ENCODE assay signal across 8 cellular contexts in the genomic region with DNA sequence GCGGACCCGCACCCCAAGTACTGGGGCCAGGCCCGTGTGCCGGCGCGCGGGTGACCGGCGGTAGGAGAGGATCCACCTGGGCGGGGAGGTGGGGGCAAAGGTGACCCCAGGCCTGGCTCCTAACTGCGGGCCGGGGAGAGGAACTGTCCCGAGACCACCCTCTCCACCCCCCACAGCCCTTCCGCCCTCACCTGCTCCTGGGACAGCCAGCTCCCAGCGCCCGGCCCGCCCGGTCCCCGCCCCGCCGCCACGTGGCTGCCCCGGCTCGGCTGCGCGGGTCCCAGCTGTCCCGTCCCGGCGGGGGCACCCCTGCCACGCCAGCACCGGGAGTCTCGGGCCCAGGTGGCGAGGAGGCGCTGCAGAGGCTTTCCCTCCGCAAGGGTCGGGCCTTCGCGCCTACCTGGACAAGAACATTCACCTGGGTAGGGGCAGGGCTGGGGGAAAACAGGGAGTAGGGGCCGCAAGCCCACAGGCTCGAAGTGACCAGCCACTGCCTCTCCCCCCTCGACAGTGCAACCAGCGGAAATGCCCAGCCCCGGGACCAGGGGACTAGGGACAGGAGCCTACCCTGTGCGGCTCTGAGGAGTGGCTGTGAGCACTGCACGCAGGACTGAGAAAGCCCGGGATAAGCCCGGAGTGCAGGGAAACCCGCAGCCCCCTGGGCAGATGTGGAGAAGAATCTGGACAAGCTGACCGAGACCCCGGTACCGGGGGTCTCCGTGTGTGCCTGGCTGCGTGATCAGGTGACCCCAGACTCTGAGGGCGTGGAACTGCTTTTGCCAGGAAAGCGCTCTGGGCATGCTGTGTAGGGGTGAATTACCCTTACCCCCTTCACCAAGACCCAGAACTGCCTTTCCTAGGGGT. TPM values are rescaled to one million over a fixed set of nuclear protein-coding genes. Genes with fewer than 3 reads are reported as not detected.
A peak's percentile ranks its signal among the peaks of the same experiment; 100 is the strongest.
DNase-seq lines count a peak whose midpoint lies in the region; ATAC-seq and TF ChIP-seq lines count a peak whose summit lies in the region.

A gene with protein sequence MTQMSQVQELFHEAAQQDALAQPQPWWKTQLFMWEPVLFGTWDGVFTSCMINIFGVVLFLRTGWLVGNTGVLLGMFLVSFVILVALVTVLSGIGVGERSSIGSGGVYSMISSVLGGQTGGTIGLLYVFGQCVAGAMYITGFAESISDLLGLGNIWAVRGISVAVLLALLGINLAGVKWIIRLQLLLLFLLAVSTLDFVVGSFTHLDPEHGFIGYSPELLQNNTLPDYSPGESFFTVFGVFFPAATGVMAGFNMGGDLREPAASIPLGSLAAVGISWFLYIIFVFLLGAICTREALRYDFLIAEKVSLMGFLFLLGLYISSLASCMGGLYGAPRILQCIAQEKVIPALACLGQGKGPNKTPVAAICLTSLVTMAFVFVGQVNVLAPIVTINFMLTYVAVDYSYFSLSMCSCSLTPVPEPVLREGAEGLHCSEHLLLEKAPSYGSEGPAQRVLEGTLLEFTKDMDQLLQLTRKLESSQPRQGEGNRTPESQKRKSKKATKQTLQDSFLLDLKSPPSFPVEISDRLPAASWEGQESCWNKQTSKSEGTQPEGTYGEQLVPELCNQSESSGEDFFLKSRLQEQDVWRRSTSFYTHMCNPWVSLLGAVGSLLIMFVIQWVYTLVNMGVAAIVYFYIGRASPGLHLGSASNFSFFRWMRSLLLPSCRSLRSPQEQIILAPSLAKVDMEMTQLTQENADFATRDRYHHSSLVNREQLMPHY (minus strand): TSS at position 240 of the 864 bp plus-strand sequence. CDS start 1,399 bp downstream, outside the sequence.

- POLR2A ChIA-PET in MCF 10A (lab: Yijun Ruan, JAX) = interaction anchor here (1.0 kb wide), 1 partner anchor 162 kb away, joined by 3 read pairs; the partner anchor contains the start of gene ZNF148

- TF ChIP-seq CTCF in MCF 10A (IDR thresholded peaks at IDR 0.05; ENCODE audit: unreplicated experiment) (no peak), right lobe of liver (IDR thresholded peaks at IDR 0.05) (no peak), tibial artery (IDR thresholded peaks at IDR 0.05) (no peak)

- H3K27me3 Mint-ChIP-seq in activated naive CD4-positive, alpha-beta T cell treated with anti-CD3 and anti-CD28 coated beads for 36 hours (ENCODE audit: low read depth) = peaks cover 41% of the 10 kb centered on the region
- H3K27me3 Mint-ChIP-seq in activated naive CD4-positive, alpha-beta T cell treated with anti-CD3 and anti-CD28 coated beads, Interleukin-2, amount 10 ng/mL, durations not matched to agents 7 days and 5 days = peaks cover 77% of the 10 kb centered on the region
- H3K27me3 Mint-ChIP-seq in MCF 10A (ENCODE audit: insufficient read depth, unreplicated experiment) = no peaks in the 10 kb centered on the region

- H3K27me3 ChIP-seq in right lobe of liver (no peaks in the 10 kb centered on the region), tibial artery (peaks cover 6 to 43% of the 10 kb centered on the region in 2 donors)

- H3K9me3 Mint-ChIP-seq in activated naive CD4-positive, alpha-beta T cell treated with anti-CD3 and anti-CD28 coated beads for 36 hours = no peaks in the 10 kb centered on the region
- no peaks in the 10 kb centered on the region for H3K9me3 Mint-ChIP-seq in activated naive CD4-positive, alpha-beta T cell treated with anti-CD3 and anti-CD28 coated beads, Interleukin-2, amount 10 ng/mL, durations not matched to agents 7 days and 5 days
- H3K9me3 Mint-ChIP-seq in MCF 10A (ENCODE audit: unreplicated experiment) = no peaks in the 10 kb centered on the region

- H3K9me3 ChIP-seq in right lobe of liver (no peaks in the 10 kb centered on the region), tibial artery (no peaks in the 10 kb centered on the region)

- intact Hi-C loops in activated naive CD4-positive, alpha-beta T cell treated with anti-CD3 and anti-CD28 coated beads for 36 hours (cut with micrococcal nuclease) = loop anchor here (5.0 kb wide), 1 partner anchor 225 kb away; no protein-coding TSS in a partner anchor
- intact Hi-C loops in MCF 10A (cut with micrococcal nuclease) = no loop called here
- intact Hi-C loops in right lobe of liver (cut with DNase I) = no loop called here
- intact Hi-C loops in tibial artery (cut with DNase I; ENCODE audit: low total_unique reads) = no loop called here

- H3K4me3 Mint-ChIP-seq in activated naive CD4-positive, alpha-beta T cell treated with anti-CD3 and anti-CD28 coated beads for 36 hours = peak within 1 kb of the TSS; percentile 38
- H3K4me3 Mint-ChIP-seq in activated naive CD4-positive, alpha-beta T cell treated with anti-CD3 and anti-CD28 coated beads, Interleukin-2, amount 10 ng/mL, durations not matched to agents 7 days and 5 days = no peak within 1 kb of the TSS
- peak within 1 kb of the TSS; percentile 76 for H3K4me3 Mint-ChIP-seq in MCF 10A (ENCODE audit: unreplicated experiment)

- H3K36me3 ChIP-seq in right lobe of liver (no peaks in the 10 kb centered on the region), tibial artery (no peaks in the 10 kb centered on the region)

- WGBS in right lobe of liver (ENCODE audit: insufficient coverage, low coverage, low lambda C conversion rate, missing lambda C conversion rate) = 9% methylated on average over 8 of the region's 55 CpGs

- CTCF ChIA-PET in activated naive CD4-positive, alpha-beta T cell treated with anti-CD3 and anti-CD28 coated beads for 36 hours (lab: Charles Lee) = no interaction called here
- CTCF ChIA-PET in activated naive CD4-positive, alpha-beta T cell treated with anti-CD3 and anti-CD28 coated beads, Interleukin-2, amount 10 ng/mL, durations not matched to agents 7 days and 5 days (lab: Charles Lee) = no interaction called here
- CTCF ChIA-PET in MCF 10A (lab: Yijun Ruan, JAX) = interaction anchor here (0.6 kb wide), 1 partner anchor 218 kb away, joined by 3 read pairs; no protein-coding TSS in a partner anchor

- no peaks in the 10 kb centered on the region for H3K36me3 Mint-ChIP-seq in activated naive CD4-positive, alpha-beta T cell treated with anti-CD3 and anti-CD28 coated beads for 36 hours (ENCODE audit: low read depth)
- no peaks in the 10 kb centered on the region for H3K36me3 Mint-ChIP-seq in activated naive CD4-positive, alpha-beta T cell treated with anti-CD3 and anti-CD28 coated beads, Interleukin-2, amount 10 ng/mL, durations not matched to agents 7 days and 5 days
- no peaks in the 10 kb centered on the region for H3K36me3 Mint-ChIP-seq in MCF 10A (ENCODE audit: insufficient read depth, unreplicated experiment)

- H3K27ac ChIP-seq in right lobe of liver = peak within 1 kb of the TSS in 2 of 3 donors; percentile 24 to 59
- H3K27ac ChIP-seq in tibial artery = no peak within 1 kb of the TSS

- peaks cover 14% of the 10 kb centered on the region for H3K4me1 Mint-ChIP-seq in activated naive CD4-positive, alpha-beta T cell treated with anti-CD3 and anti-CD28 coated beads for 36 hours (ENCODE audit: low read depth)
- H3K4me1 Mint-ChIP-seq in activated naive CD4-positive, alpha-beta T cell treated with anti-CD3 and anti-CD28 coated beads, Interleukin-2, amount 10 ng/mL, durations not matched to agents 7 days and 5 days = peaks cover 19% of the 10 kb centered on the region
- peaks cover 18% of the 10 kb centered on the region for H3K4me1 Mint-ChIP-seq in MCF 10A (ENCODE audit: insufficient read depth, unreplicated experiment)

- peak; percentile 74 to 85 (median 82) for ATAC-seq in right lobe of liver

- no TSS peak for BruUV-seq in MCF 10A (replicated peaks; lab: Mats Ljungman, UMichigan)

- H3K27ac Mint-ChIP-seq in activated naive CD4-positive, alpha-beta T cell treated with anti-CD3 and anti-CD28 coated beads for 36 hours = no peak within 1 kb of the TSS
- no peak within 1 kb of the TSS for H3K27ac Mint-ChIP-seq in activated naive CD4-positive, alpha-beta T cell treated with anti-CD3 and anti-CD28 coated beads, Interleukin-2, amount 10 ng/mL, durations not matched to agents 7 days and 5 days
- peak within 1 kb of the TSS; percentile 73 for H3K27ac Mint-ChIP-seq in MCF 10A (ENCODE audit: low read depth, unreplicated experiment)

- H3K4me1 ChIP-seq in right lobe of liver = peaks cover 0 to 7% (median 3%) of the 10 kb centered on the region in 4 donors
- H3K4me1 ChIP-seq in tibial artery = peaks cover 0 to 17% (median 15%) of the 10 kb centered on the region in 4 donors

- H3K4me3 ChIP-seq in right lobe of liver (peak within 1 kb of the TSS; percentile 56 to 76 (median 72)), tibial artery (peak within 1 kb of the TSS; percentile 35 to 57)

- no peak for DNase-seq in activated naive CD4-positive, alpha-beta T cell treated with anti-CD3 and anti-CD28 coated beads for 36 hours
- no peak for DNase-seq in activated naive CD4-positive, alpha-beta T cell treated with anti-CD3 and anti-CD28 coated beads, Interleukin-2, amount 10 ng/mL, durations not matched to agents 7 days and 5 days
- DNase-seq in MCF 10A (ENCODE audit: unreplicated experiment) (peak; percentile 27), right lobe of liver (peak; percentile 46 to 67 (median 58)), tibial artery (no peak), mesenteric fat pad (ENCODE audit: low spot score) (no peak), anterior cingulate cortex (lab: John Stamatoyannopoulos, UW) (no peak), NCI-H1105 (lab: John Stamatoyannopoulos, UW) (no peak)

- no peak for TF ChIP-seq POLR2A in right lobe of liver (IDR thresholded peaks at IDR 0.05)

RNA-seq across cellular contexts. Expression of the gene that starts here (rescaled TPM):
- 1 to 10 TPM; 1.1 TPM for total RNA-seq in activated naive CD4-positive, alpha-beta T cell treated with anti-CD3 and anti-CD28 coated beads for 36 hours
- total RNA-seq in MCF 10A (2022) (8.5 and 13.0 TPM in 2 replicates), right lobe of liver (10 to 100 TPM in 5 of 6 experiments, 1 to 10 TPM in 1; 8.5 to 23.4 (median 20.3) TPM), mesenteric fat pad (2.3 TPM)

Comparison
In these comparisons a context has a peak if more than half of its experiments do, and no peak if none do; other contexts are left out.
1. DNase-seq: peak in MCF 10A (single experiment) and right lobe of liver (3 of 3); none in activated naive CD4-positive, alpha-beta T cell treated with anti-CD3 and anti-CD28 coated beads for 36 hours (single experiment), activated naive CD4-positive, alpha-beta T cell treated with anti-CD3 and anti-CD28 coated beads, Interleukin-2, amount 10 ng/mL, durations not matched to agents 7 days and 5 days (single experiment), tibial artery (0 of 2), mesenteric fat pad (single experiment), anterior cingulate cortex (0 of 58) and NCI-H1105 (single experiment).
2. H3K27ac ChIP-seq: peak in right lobe of liver (2 of 3); none in tibial artery (0 of 2).